ENCODE assay signal across 8 cellular contexts in the genomic region with DNA sequence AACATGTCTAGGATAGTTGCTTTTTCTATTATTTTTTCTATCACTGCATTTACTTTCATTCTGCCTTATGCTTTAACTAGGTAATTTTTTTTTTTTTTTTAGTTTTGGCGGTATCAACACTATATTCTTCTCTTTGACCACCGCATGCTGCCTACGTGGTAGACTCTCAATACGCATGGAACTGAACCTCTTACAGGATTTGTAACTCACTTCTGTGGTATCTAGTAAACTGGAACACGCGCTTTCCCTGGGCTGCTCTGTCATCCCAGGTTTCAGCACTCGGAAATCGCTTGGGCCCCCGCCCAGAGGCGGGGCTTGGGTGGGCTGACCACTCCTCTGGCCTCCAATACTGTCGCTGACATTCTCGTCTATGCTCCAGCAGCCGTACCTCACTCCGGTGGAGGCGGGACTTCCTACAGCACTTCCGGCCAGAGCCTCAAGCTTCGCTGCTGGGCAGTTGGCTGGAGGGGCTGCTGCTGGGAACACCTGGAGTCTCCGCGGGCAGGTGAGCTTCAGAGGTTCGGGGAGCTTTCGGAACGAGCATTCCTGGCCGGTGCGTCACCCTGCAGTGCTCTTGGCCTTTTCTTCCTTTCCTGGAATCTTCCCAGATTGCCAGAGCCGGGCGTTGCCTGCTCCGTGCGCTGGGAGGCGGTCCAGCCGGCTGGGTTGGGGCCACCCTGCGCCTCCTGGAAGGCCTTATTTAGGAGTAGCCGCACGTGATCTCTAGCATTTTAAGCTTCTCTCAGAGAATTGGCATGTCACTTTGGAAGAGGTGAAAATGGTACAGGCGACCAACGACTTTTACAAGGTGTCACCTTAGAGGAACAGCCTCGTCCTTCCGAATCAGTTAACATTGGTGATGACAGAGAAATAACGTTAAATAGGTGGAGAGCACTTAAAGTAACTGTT. TPM values are rescaled to one million over a fixed set of nuclear protein-coding genes. Genes with fewer than 3 reads are reported as not detected.
A peak's percentile ranks its signal among the peaks of the same experiment; 100 is the strongest.
DNase-seq lines count a peak whose midpoint lies in the region; ATAC-seq and TF ChIP-seq lines count a peak whose summit lies in the region.

A gene with protein sequence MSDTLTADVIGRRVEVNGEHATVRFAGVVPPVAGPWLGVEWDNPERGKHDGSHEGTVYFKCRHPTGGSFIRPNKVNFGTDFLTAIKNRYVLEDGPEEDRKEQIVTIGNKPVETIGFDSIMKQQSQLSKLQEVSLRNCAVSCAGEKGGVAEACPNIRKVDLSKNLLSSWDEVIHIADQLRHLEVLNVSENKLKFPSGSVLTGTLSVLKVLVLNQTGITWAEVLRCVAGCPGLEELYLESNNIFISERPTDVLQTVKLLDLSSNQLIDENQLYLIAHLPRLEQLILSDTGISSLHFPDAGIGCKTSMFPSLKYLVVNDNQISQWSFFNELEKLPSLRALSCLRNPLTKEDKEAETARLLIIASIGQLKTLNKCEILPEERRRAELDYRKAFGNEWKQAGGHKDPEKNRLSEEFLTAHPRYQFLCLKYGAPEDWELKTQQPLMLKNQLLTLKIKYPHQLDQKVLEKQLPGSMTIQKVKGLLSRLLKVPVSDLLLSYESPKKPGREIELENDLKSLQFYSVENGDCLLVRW (plus strand): TSS at position 428 of the 909 bp plus-strand sequence. CDS start 12,623 bp downstream, outside the sequence.

- CTCF ChIA-PET in RWPE1 (lab: Yijun Ruan, JAX) = interaction anchor here (0.5 to 1.0 kb wide), 4 partner anchors 30 to 604 kb away, joined by 3 to 4 read pairs (median 4); no protein-coding TSS in a partner anchor

- no peaks in the 10 kb centered on the region for H3K9me3 Mint-ChIP-seq in activated T-helper 17 cell treated with anti-CD3 and anti-CD28 coated beads, Interleukin-2, amount 50 U/mL, for 72 hours
- no peaks in the 10 kb centered on the region for H3K9me3 Mint-ChIP-seq in naive B cell
- H3K9me3 Mint-ChIP-seq in stimulated activated memory B cell treated with anti-CD40 and anti-IgM and Interleukin-4, amounts not matched to agents 10 μg/mL and 1 μg/mL and 100 μg/mL, for 72 hours = no peaks in the 10 kb centered on the region

- peaks cover 6% of the 10 kb centered on the region for H3K36me3 Mint-ChIP-seq in activated T-helper 17 cell treated with anti-CD3 and anti-CD28 coated beads, Interleukin-2, amount 50 U/mL, for 72 hours (ENCODE audit: low read depth)
- no peaks in the 10 kb centered on the region for H3K36me3 Mint-ChIP-seq in naive B cell
- H3K36me3 Mint-ChIP-seq in stimulated activated memory B cell treated with anti-CD40 and anti-IgM and Interleukin-4, amounts not matched to agents 10 μg/mL and 1 μg/mL and 100 μg/mL, for 72 hours = peaks cover 4% of the 10 kb centered on the region

- H3K4me3 ChIP-seq in DOHH2 (ENCODE audit: low read length) (peak within 1 kb of the TSS; percentile 91), GM23248 (peak within 1 kb of the TSS; percentile 81)

- no peaks in the 10 kb centered on the region for H4K20me1 ChIP-seq in DOHH2 (ENCODE audit: control insufficient read depth, insufficient read depth, low read depth, low read length)
- no peaks in the 10 kb centered on the region for H4K20me1 ChIP-seq in GM23248 (ENCODE audit: insufficient read depth)

- H3K4me1 Mint-ChIP-seq in activated T-helper 17 cell treated with anti-CD3 and anti-CD28 coated beads, Interleukin-2, amount 50 U/mL, for 72 hours = peaks cover 11% of the 10 kb centered on the region
- H3K4me1 Mint-ChIP-seq in naive B cell = peaks cover 18 to 40% (median 20%) of the 10 kb centered on the region in 3 donors
- H3K4me1 Mint-ChIP-seq in stimulated activated memory B cell treated with anti-CD40 and anti-IgM and Interleukin-4, amounts not matched to agents 10 μg/mL and 1 μg/mL and 100 μg/mL, for 72 hours = peaks cover 24% of the 10 kb centered on the region

- H2AFZ ChIP-seq in GM23248 = peak within 1 kb of the TSS; percentile 93

- H3K79me2 ChIP-seq in DOHH2 (ENCODE audit: control insufficient read depth, low read length) (peaks cover 27% of the 10 kb centered on the region), GM23248 (ENCODE audit: insufficient read depth) (peaks cover 46% of the 10 kb centered on the region)

- no peak for TF ChIP-seq CTCF in DOHH2 (IDR thresholded peaks at IDR 0.05; ENCODE audit: low read depth, low read length, poor library complexity, severe bottlenecking)
- no peak; the same call in 1 of the 2 replicates for TF ChIP-seq CTCF in RWPE1 (conservative IDR thresholded peaks at IDR 0.05; ENCODE audit: low read depth)

- H3K27ac Mint-ChIP-seq in activated T-helper 17 cell treated with anti-CD3 and anti-CD28 coated beads, Interleukin-2, amount 50 U/mL, for 72 hours = peak within 1 kb of the TSS; percentile 67
- peak within 1 kb of the TSS; percentile 86 to 98 (median 97) for H3K27ac Mint-ChIP-seq in naive B cell
- peak within 1 kb of the TSS; percentile 84 for H3K27ac Mint-ChIP-seq in stimulated activated memory B cell treated with anti-CD40 and anti-IgM and Interleukin-4, amounts not matched to agents 10 μg/mL and 1 μg/mL and 100 μg/mL, for 72 hours

- H3K27ac ChIP-seq in DOHH2 (ENCODE audit: low read depth, low read length) (no peak within 1 kb of the TSS), GM23248 (peak within 1 kb of the TSS; percentile 82), RWPE1 (peak within 1 kb of the TSS; percentile 92)

- no peaks in the 10 kb centered on the region for H3K9me2 ChIP-seq in DOHH2 (replicated peaks; ENCODE audit: control insufficient read depth, low read length)
- no peaks in the 10 kb centered on the region for H3K9me2 ChIP-seq in GM23248 (ENCODE audit: insufficient read depth)

- H3K4me1 ChIP-seq in DOHH2 (ENCODE audit: control insufficient read depth, low read length) (peaks cover 13% of the 10 kb centered on the region), GM23248 (ENCODE audit: insufficient read depth) (no peaks in the 10 kb centered on the region)

- H3K27me3 Mint-ChIP-seq in activated T-helper 17 cell treated with anti-CD3 and anti-CD28 coated beads, Interleukin-2, amount 50 U/mL, for 72 hours = no peaks in the 10 kb centered on the region
- no peaks in the 10 kb centered on the region for H3K27me3 Mint-ChIP-seq in naive B cell
- H3K27me3 Mint-ChIP-seq in stimulated activated memory B cell treated with anti-CD40 and anti-IgM and Interleukin-4, amounts not matched to agents 10 μg/mL and 1 μg/mL and 100 μg/mL, for 72 hours = no peaks in the 10 kb centered on the region

- ATAC-seq in activated T-helper 17 cell treated with anti-CD3 and anti-CD28 coated beads, Interleukin-2, amount 50 U/mL, for 72 hours (replicated peaks) = peak; percentile 98
- ATAC-seq in naive B cell (ENCODE audit: low read depth in 2 of 2) = peak; percentile 99 to 100
- ATAC-seq in stimulated activated memory B cell treated with anti-CD40 and anti-IgM and Interleukin-4, amounts not matched to agents 10 μg/mL and 1 μg/mL and 100 μg/mL, for 72 hours = peak; percentile 100

- POLR2A ChIA-PET in RWPE1 (lab: Yijun Ruan, JAX; ENCODE audit: low non-redundant PET) = interaction anchor here (0.6 to 0.9 kb wide), 3 partner anchors 24 to 48 kb away, joined by 3 to 5 read pairs (median 3); no protein-coding TSS in a partner anchor

- peak within 1 kb of the TSS; percentile 80 for H3K9ac ChIP-seq in GM23248

- H3K4me3 Mint-ChIP-seq in activated T-helper 17 cell treated with anti-CD3 and anti-CD28 coated beads, Interleukin-2, amount 50 U/mL, for 72 hours = peak within 1 kb of the TSS; percentile 98
- peak within 1 kb of the TSS; percentile 92 to 99 (median 99) for H3K4me3 Mint-ChIP-seq in naive B cell
- H3K4me3 Mint-ChIP-seq in stimulated activated memory B cell treated with anti-CD40 and anti-IgM and Interleukin-4, amounts not matched to agents 10 μg/mL and 1 μg/mL and 100 μg/mL, for 72 hours = peak within 1 kb of the TSS; percentile 89

- H3K27me3 ChIP-seq in DOHH2 (ENCODE audit: control insufficient read depth, low read length) (no peaks in the 10 kb centered on the region), GM23248 (replicated peaks; ENCODE audit: insufficient read depth) (no peaks in the 10 kb centered on the region)

- H3K9me3 ChIP-seq in DOHH2 (ENCODE audit: control insufficient read depth, insufficient read depth, low read length) = no peaks in the 10 kb centered on the region
- H3K9me3 ChIP-seq in GM23248 (ENCODE audit: low read depth) = no peaks in the 10 kb centered on the region

- WGBS in GM23248 (ENCODE audit: low coverage in 1 of 2, low lambda C conversion rate in 2 of 2, missing lambda C conversion rate in 2 of 2), 2 experiments = 1 to 2% methylated on average over 38 of the region's 38 CpGs

- peak within 1 kb of the TSS; percentile 75 for H3K4me2 ChIP-seq in DOHH2 (ENCODE audit: low read length)
- H3K4me2 ChIP-seq in GM23248 (ENCODE audit: unreplicated experiment) = peak within 1 kb of the TSS; percentile 75

- no peaks in the 10 kb centered on the region for H3K36me3 ChIP-seq in DOHH2 (ENCODE audit: control insufficient read depth, low read length)
- no peaks in the 10 kb centered on the region for H3K36me3 ChIP-seq in GM23248 (ENCODE audit: low read depth)

- in situ Hi-C loops in GM23248 (cut with MboI) = no loop called here

- H3F3A ChIP-seq in DOHH2 (ENCODE audit: control insufficient read depth, insufficient read depth) (no peaks in the 10 kb centered on the region), GM23248 (ENCODE audit: insufficient read depth) (peaks cover 9% of the 10 kb centered on the region; the same call in 1 of the 2 replicates)

- DNase-seq in GM23248 (peak; percentile 99), Kasumi-1 (lab: John Stamatoyannopoulos, UW) (peak; percentile 96 to 97), RWPE1 (ENCODE audit: low spot score) (peak; percentile 95), fibroblast of gingiva (ENCODE audit: low read depth) (peak; percentile 94), naive B cell (peak; percentile 72)

RNA-seq across cellular contexts. Expression of the gene that starts here (rescaled TPM):
- 23.3 and 24.4 TPM in 2 replicates for total RNA-seq in GM23248 (2014; rRNA removed; shearing (Covaris generic))
- polyA plus RNA-seq in GM23248 (2016; fragmentation: Nextera tagmentation; extraction: Ambion mirVana) = 33.8 and 35.3 TPM in 2 replicates
- 10 to 100 TPM; 21.5 to 31.7 TPM for total RNA-seq in activated T-helper 17 cell treated with anti-CD3 and anti-CD28 coated beads, Interleukin-2, amount 50 U/mL, for 72 hours
- 10 to 100 TPM in 5 of 6 donors, 1 to 10 TPM in 1; 8.5 to 23.7 (median 13.3) TPM for polyA plus RNA-seq in naive B cell (ENCODE audit: low read depth in 6 of 6)
